8 cellular contexts compared by ENCODE assay signal in genomic region chr1:228325267-228325666, GRCh38.
"Had no signal": no experiment of that assay in that cellular context is flagged by ENCODE, and none has a peak within 500 bp of the region (broad histone marks: within the 10 kb centered on the region; RNA-seq: fewer than 3 reads in every experiment).

No MANE protein-coding gene starts in this region.

- FAIRE-seq: HepG2, HTR-8/SVneo, K562 had no signal

- DNase-seq: IMR-90, KBM-7, KG1 had no signal

- H3K27ac ChIP-seq: HL-60, KMS-11 had no signal

- H3K4me3 ChIP-seq: K562 had no signal
